24 cellular contexts compared by ENCODE assay signal in the genomic region with DNA sequence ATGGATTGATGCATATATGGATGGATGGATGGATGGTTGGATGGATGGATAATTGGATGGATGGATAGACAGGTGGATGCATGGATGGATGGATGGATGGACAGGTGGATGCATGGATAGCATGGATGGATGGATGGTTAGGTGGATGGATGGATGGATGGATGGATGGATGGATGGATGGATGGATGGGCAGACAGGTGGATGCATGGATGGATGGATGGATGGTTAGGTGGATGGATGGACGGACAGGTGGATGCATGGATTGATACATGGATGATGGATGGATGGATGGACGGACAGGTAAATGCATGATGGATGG.
"Had no signal": no experiment of that assay in that cellular context is flagged by ENCODE, and none has a peak within 500 bp of the region (broad histone marks: within the 10 kb centered on the region; RNA-seq: fewer than 3 reads in every experiment).

No MANE protein-coding gene starts in this region.

- H3K4me3 ChIP-seq: MG63, SJSA1, SK-N-MC had no signal

- H3K36me3 ChIP-seq: MG63, SJSA1 had no signal

- H3K27me3 ChIP-seq: MG63, SJSA1 had no signal

- H3K4me1 ChIP-seq: SJSA1 had no signal

- H3K27ac ChIP-seq: HL-60, SJSA1, SK-N-MC had no signal

- H3K9me3 ChIP-seq: MG63, SJSA1 had no signal

- DNase-seq: Karpas-422, KG1, MG63, NCI-H1092, NCI-H1105 treated with DMSO at 0.1 percent for 48 hours, NCI-H1417 treated with DMSO at 0.1 percent for 48 hours, NCI-H146, NCI-H1694 treated with DMSO at 0.1 percent for 48 hours, NCI-H1930, NCI-H2081, NCI-H2107, NCI-H226, NCI-H446, NCI-H510A, NCI-H524 treated with DMSO at 0.1 percent for 48 hours, NCI-H69, NCI-H774, Right ventricle myocardium superior, RPMI8226, SIG-M5 had no signal

- FAIRE-seq: RCC 7860 had no signal
